Comparison of ENCODE assay signal across 29 cellular contexts in the genomic region with DNA sequence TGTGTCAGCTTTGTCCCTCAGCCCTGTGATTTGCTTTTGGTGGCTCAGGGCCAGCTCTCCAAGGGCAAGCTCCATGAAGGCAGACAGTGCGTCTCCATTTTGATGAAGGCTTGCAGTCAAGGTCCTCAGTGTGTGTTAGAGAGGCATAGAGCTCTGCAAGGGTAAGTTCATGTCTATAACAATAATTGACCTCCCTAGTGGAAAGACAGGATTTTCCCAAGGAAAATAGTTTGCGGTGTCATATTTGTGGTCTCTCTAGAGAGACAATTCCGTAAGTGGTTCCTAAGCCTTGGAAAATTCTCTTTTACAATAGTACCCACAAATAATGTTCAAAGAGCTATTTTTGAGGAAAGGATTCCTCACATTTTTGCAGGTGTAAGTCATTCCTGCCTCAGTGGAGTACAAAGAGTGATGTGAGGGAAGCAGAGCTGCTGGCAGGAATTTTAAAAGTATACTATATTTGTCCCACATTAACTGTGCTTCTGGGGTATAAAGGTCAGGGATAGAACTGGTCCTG. TPM values are rescaled to one million over a fixed set of nuclear protein-coding genes. Genes with fewer than 3 reads are reported as not detected.
DNase-seq lines count a peak whose midpoint lies in the region; ATAC-seq, FAIRE-seq and TF ChIP-seq lines count a peak whose summit lies in the region.
"Had no signal": no experiment of that assay in that cellular context is flagged by ENCODE, and none has a peak within 500 bp of the region (broad histone marks: within the 10 kb centered on the region; RNA-seq: fewer than 3 reads in every experiment).

No MANE protein-coding gene starts in this region.

- H3K9me3 ChIP-seq in keratinocyte (ENCODE audit: control insufficient read depth, low read depth, low read length), result no peaks in the 10 kb centered on the region
- H3K9me3 ChIP-seq: MG63, pancreas, right lobe of liver, stomach, tibial artery had no signal

- in situ Hi-C loops in astrocyte of the cerebellum (cut with HindIII; ENCODE audit: low sequenced_read_pairs), result no loop called here

- H3K4me2 ChIP-seq in keratinocyte (ENCODE audit: control insufficient read depth, extremely low read depth, insufficient read depth, low read depth, low read length), result no peak overlapping the region

- peak; percentile 85 for DNase-seq in LHCN-M2 (ENCODE audit: low read depth)
- DNase-seq in astrocyte of the cerebellum (ENCODE audit: low read depth), result peak; percentile 34
- DNase-seq in keratinocyte (ENCODE audit: low read depth, low spot score), result no peak
- no peak for DNase-seq in NCI-H1048 (lab: John Stamatoyannopoulos, UW)
- DNase-seq: activated B cell treated with CpG ODN at 0.5 μM for 24 hours; activated CD4-positive, alpha-beta T cell treated with anti-CD3 and anti-CD28 coated beads, Interleukin-2, amount 50 U/mL, for 48 hours; DMS53; effector CD4-positive, alpha-beta T cell; MG63; midbrain; NCI-H1436 treated with DMSO at 0.1 percent for 48 hours; NCI-H2107; NCI-H446; NCI-H82; OCI-M1; pancreas; right lobe of liver; SHP77 treated with DMSO at 0.1 percent for 48 hours; stimulated activated CD4-positive, alpha-beta T cell treated with anti-CD3 and anti-CD28 coated beads, Interleukin-15, amount 100 ng/mL, for 24 hours; stomach; SW 1271; tibial artery had no signal

- H2AFZ ChIP-seq in keratinocyte (ENCODE audit: control insufficient read depth, low read length), result no peak overlapping the region

- H3K79me2 ChIP-seq in keratinocyte (ENCODE audit: control insufficient read depth, insufficient read depth, low read length), result no peaks in the 10 kb centered on the region

- peak; percentile 39 for FAIRE-seq in keratinocyte (lab: Jason Lieb, UNC)
- FAIRE-seq: pancreas had no signal

- peaks cover 4% of the 10 kb centered on the region for H3K4me1 ChIP-seq in keratinocyte (ENCODE audit: control insufficient read depth, extremely low read depth, insufficient read depth, low read length)
- H3K4me1 ChIP-seq: pancreas, right lobe of liver, stomach, tibial artery had no signal

- no peak overlapping the region for H3K27ac ChIP-seq in keratinocyte (ENCODE audit: control insufficient read depth, insufficient read depth, low read length)
- H3K27ac ChIP-seq: epithelial cell of prostate, pancreas, right lobe of liver, stomach, tibial artery had no signal

- TF ChIP-seq CTCF in astrocyte of the cerebellum (IDR thresholded peaks at IDR 0.05; ENCODE audit: low read depth, low read length, missing control alignments), result no peak
- TF ChIP-seq CTCF in keratinocyte (optimal IDR thresholded peaks at IDR 0.05 in 1 of 3, IDR thresholded peaks at IDR 0.05 in 1 of 3, conservative IDR thresholded peaks at IDR 0.05 in 1 of 3; ENCODE audit: extremely low read depth in 1 of 3, insufficient read depth in 2 of 3, low read length in 3 of 3), result no peak

- ATAC-seq in HG02588 (IDR thresholded peaks at IDR 0.05; ENCODE audit: unreplicated experiment), result no peak
- no peak for ATAC-seq in GM19467 (IDR thresholded peaks at IDR 0.05; ENCODE audit: unreplicated experiment)
- no peak for ATAC-seq in GM21619 (IDR thresholded peaks at IDR 0.05; ENCODE audit: unreplicated experiment)
- ATAC-seq: activated naive CD4-positive, alpha-beta T cell treated with anti-CD3 and anti-CD28 coated beads, Interleukin-2, amount 50 U/mL, for 72 hours; pancreas; right lobe of liver had no signal

- H3K9ac ChIP-seq in keratinocyte (ENCODE audit: control insufficient read depth, extremely low read depth, insufficient read depth, low read length), result no peak overlapping the region

- H3K4me3 ChIP-seq in astrocyte of the cerebellum (ENCODE audit: low read depth, low read length), result no peak overlapping the region
- no peak overlapping the region for H3K4me3 ChIP-seq in keratinocyte (ENCODE audit: control insufficient read depth in 2 of 3, extremely low read depth in 1 of 3, insufficient read depth in 2 of 3, low read depth in 1 of 3, low read length in 3 of 3)
- H3K4me3 ChIP-seq: MG63, pancreas, right lobe of liver, stomach, tibial artery had no signal

- dilution Hi-C loops in keratinocyte (cut with MboI; ENCODE audit: extremely low pct_ligation_motif_present, low sequenced_read_pairs), result no loop called here

- H3K9me1 ChIP-seq in keratinocyte (ENCODE audit: control insufficient read depth, extremely low read depth, insufficient read depth, low read length), result no peaks in the 10 kb centered on the region

- H3K36me3 ChIP-seq in keratinocyte (ENCODE audit: control insufficient read depth in 2 of 2, extremely low read depth in 1 of 2, insufficient read depth in 2 of 2, low read length in 2 of 2), result no peaks in the 10 kb centered on the region
- H3K36me3 ChIP-seq: MG63, pancreas, right lobe of liver, stomach, tibial artery had no signal

- H3K27me3 ChIP-seq in keratinocyte (ENCODE audit: control insufficient read depth, extremely low read depth, insufficient read depth, low read length), result no peaks in the 10 kb centered on the region
- H3K27me3 ChIP-seq: MG63, pancreas, right lobe of liver, tibial artery had no signal

- H4K20me1 ChIP-seq in keratinocyte (ENCODE audit: control insufficient read depth, extremely low read depth, insufficient read depth, low read length), result no peaks in the 10 kb centered on the region

RNA-seq across cellular contexts. Expression of gene SLC1A3, which starts 40.2 kb away (rescaled TPM):
- 12.1 and 15.1 TPM in 2 replicates for total RNA-seq in LHCN-M2 (2014; rRNA removed)
- 6.6 TPM for polyA plus RNA-seq in LHCN-M2 (2012)
- polyA plus RNA-seq in keratinocyte, result 16.6 to 22.2 TPM (median 17.0 TPM) in 3 replicates
- 6.1 TPM for polyA plus RNA-seq in keratinocyte (2011; ENCODE audit: low read depth)
- polyA plus RNA-seq in keratinocyte (2011; cell fraction: cytosol; rRNA removed), result 4.7 and 7.4 TPM in 2 replicates
- polyA plus RNA-seq in keratinocyte (2011; cell fraction: nucleus; rRNA removed), result 21.0 and 24.3 TPM in 2 replicates
- polyA plus RNA-seq in keratinocyte (2012; ENCODE audit: low replicate concordance), result 8.6 and 16.3 TPM in 2 replicates
- 36.0 to 56.9 TPM (median 40.3 TPM) in 3 replicates for polyA minus RNA-seq in keratinocyte
- 18.8 TPM for polyA minus RNA-seq in keratinocyte (2011; cell fraction: cytosol; rRNA and poly(A)+ RNA removed)
- polyA minus RNA-seq in keratinocyte (2011; cell fraction: nucleus; rRNA and poly(A)+ RNA removed), result 51.1 and 73.7 TPM in 2 replicates
- total RNA-seq: activated T-helper 2 cell treated with anti-CD3 and anti-CD28 coated beads, Interferon-gamma antibody, Interleukin-2, Interleukin-4, amounts not matched to agents 10 μg/mL and 5 μg/mL and 100 μg/mL, durations not matched to agents 14 hours and 24 hours and 36 hours had no signal
- polyA plus RNA-seq: IgD-negative memory B cell had no signal

Comparison
In these comparisons a context has a peak if more than half of its experiments do, and no peak if none do; other contexts are left out.
1. DNase-seq: peak in LHCN-M2 (single experiment) and astrocyte of the cerebellum (single experiment); none in keratinocyte (single experiment) and NCI-H1048 (single experiment).